In the genomic region with DNA sequence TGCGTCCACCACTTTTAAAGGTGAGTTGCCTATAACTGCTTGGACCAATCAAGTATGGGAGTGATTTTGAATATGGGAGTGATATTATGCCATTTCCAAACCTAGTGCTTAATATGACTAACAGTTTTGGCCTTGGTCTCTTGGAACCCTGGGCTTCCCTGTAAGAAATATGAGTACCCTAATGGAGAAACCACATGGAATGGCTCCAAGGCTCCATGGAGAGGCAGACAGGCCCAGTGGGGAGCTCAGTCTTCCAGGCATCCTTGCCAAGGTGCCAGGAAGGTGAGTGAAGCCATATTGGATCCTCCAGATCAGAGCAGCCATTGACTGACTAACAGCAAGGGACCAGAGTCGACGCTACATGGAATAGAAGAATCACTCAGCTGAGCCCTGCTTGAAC, we compare ENCODE assay signal across 1 cellular context.
TF ChIP-seq lines count a peak whose summit lies in the region.

No MANE protein-coding gene starts in this region.

TF ChIP-seq in SK-N-SH, 30 proteins besides CTCF, POLR2A, EP300 and RAD21 (continued from another document):
- TF ChIP-seq, protein P1, sequence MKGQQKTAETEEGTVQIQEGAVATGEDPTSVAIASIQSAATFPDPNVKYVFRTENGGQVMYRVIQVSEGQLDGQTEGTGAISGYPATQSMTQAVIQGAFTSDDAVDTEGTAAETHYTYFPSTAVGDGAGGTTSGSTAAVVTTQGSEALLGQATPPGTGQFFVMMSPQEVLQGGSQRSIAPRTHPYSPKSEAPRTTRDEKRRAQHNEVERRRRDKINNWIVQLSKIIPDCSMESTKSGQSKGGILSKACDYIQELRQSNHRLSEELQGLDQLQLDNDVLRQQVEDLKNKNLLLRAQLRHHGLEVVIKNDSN (IDR thresholded peaks at IDR 0.05; ENCODE audit: borderline replicate concordance, low read depth): no peak
- TF ChIP-seq, protein P2, sequence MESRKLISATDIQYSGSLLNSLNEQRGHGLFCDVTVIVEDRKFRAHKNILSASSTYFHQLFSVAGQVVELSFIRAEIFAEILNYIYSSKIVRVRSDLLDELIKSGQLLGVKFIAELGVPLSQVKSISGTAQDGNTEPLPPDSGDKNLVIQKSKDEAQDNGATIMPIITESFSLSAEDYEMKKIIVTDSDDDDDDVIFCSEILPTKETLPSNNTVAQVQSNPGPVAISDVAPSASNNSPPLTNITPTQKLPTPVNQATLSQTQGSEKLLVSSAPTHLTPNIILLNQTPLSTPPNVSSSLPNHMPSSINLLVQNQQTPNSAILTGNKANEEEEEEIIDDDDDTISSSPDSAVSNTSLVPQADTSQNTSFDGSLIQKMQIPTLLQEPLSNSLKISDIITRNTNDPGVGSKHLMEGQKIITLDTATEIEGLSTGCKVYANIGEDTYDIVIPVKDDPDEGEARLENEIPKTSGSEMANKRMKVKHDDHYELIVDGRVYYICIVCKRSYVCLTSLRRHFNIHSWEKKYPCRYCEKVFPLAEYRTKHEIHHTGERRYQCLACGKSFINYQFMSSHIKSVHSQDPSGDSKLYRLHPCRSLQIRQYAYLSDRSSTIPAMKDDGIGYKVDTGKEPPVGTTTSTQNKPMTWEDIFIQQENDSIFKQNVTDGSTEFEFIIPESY (IDR thresholded peaks at IDR 0.05; ENCODE audit: borderline replicate concordance, low read depth): no peak
- TF ChIP-seq TCF12 (IDR thresholded peaks at IDR 0.05): no peak
- TF ChIP-seq FOXJ3 (CRISPR knock-in tag; IDR thresholded peaks at IDR 0.05): no peak
- no peak for TF ChIP-seq SMC3 (IDR thresholded peaks at IDR 0.05; ENCODE audit: low read depth, low read length)
- no peak for TF ChIP-seq MEF2A (IDR thresholded peaks at IDR 0.05; ENCODE audit: borderline replicate concordance, low read depth)
- TF ChIP-seq RFX5 (IDR thresholded peaks at IDR 0.05; ENCODE audit: low read length): no peak
- no peak for TF ChIP-seq POLR2AphosphoS5 (IDR thresholded peaks at IDR 0.05; ENCODE audit: low read depth, low read length)
- TF ChIP-seq MXI1 (IDR thresholded peaks at IDR 0.05; ENCODE audit: low read depth, low read length): no peak
- no peak for TF ChIP-seq NFIC (IDR thresholded peaks at IDR 0.05; ENCODE audit: borderline replicate concordance)
- no peak for TF ChIP-seq RCOR1 (IDR thresholded peaks at IDR 0.05; ENCODE audit: low read length)
- TF ChIP-seq, protein P3, sequence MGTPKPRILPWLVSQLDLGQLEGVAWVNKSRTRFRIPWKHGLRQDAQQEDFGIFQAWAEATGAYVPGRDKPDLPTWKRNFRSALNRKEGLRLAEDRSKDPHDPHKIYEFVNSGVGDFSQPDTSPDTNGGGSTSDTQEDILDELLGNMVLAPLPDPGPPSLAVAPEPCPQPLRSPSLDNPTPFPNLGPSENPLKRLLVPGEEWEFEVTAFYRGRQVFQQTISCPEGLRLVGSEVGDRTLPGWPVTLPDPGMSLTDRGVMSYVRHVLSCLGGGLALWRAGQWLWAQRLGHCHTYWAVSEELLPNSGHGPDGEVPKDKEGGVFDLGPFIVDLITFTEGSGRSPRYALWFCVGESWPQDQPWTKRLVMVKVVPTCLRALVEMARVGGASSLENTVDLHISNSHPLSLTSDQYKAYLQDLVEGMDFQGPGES (IDR thresholded peaks at IDR 0.05; ENCODE audit: low read depth, low read length): no peak
- TF ChIP-seq YY1 (IDR thresholded peaks at IDR 0.05; ENCODE audit: low read depth): no peak
